In genomic region chr11:8962827-8963226, GRCh38 we compare ENCODE assay signal across 10 cellular contexts. TPM values are rescaled to one million over a fixed set of nuclear protein-coding genes. Genes with fewer than 3 reads are reported as not detected.
DNase-seq lines count a peak whose midpoint lies in the region; ATAC-seq and TF ChIP-seq lines count a peak whose summit lies in the region.
"Had no signal": no experiment of that assay in that cellular context is flagged by ENCODE, and none has a peak within 500 bp of the region (broad histone marks: within the 10 kb centered on the region; RNA-seq: fewer than 3 reads in every experiment).

No MANE protein-coding gene starts in this region.

- H3K9me2 ChIP-seq in Loucy (replicated peaks; ENCODE audit: low read depth, low read length) (no peaks in the 10 kb centered on the region), neural cell (ENCODE audit: insufficient read depth, low read length) (no peaks in the 10 kb centered on the region)

- peaks cover 30% of the 10 kb centered on the region for H3K4me1 ChIP-seq in Loucy (ENCODE audit: insufficient read depth, low read length, poor library complexity, severe bottlenecking)

- intact Hi-C loops in CD14-positive monocyte (cut with micrococcal nuclease): loop anchor here (5.0 to 10.0 kb wide), 3 partner anchors 52 to 288 kb away; partner anchors contain the start of genes RPL27A (in 1 of the 2) and TRIM66 (in 1 of the 2)

- no peak overlapping the region for H3K27ac ChIP-seq in neural cell (ENCODE audit: low read length)

- H3K9me3 ChIP-seq in Loucy (ENCODE audit: insufficient read depth, low read depth, low read length) (no peaks in the 10 kb centered on the region), neural cell (ENCODE audit: low read length) (no peaks in the 10 kb centered on the region)

- H3K27ac Mint-ChIP-seq in CD14-positive monocyte: peak overlapping the region in 4 of 7 donors; percentile 30 to 97 (median 80)

- TF ChIP-seq RAD21 in neural cell (conservative IDR thresholded peaks at IDR 0.05): no peak

- TF ChIP-seq EP300 in neural cell (conservative IDR thresholded peaks at IDR 0.05; ENCODE audit: poor library complexity, severe bottlenecking): no peak

- peak overlapping the region; percentile 97 for H3K4me3 ChIP-seq in Loucy (ENCODE audit: low read length, poor library complexity, severe bottlenecking)
- H3K4me3 ChIP-seq in choroid plexus epithelial cell (ENCODE audit: low read depth, low read length): peak overlapping the region; percentile 94
- peak overlapping the region; percentile 89 for H3K4me3 ChIP-seq in neural cell (ENCODE audit: low read length)

- peaks cover 37% of the 10 kb centered on the region for H3K4me1 Mint-ChIP-seq in CD14-positive monocyte

- H3F3A ChIP-seq in Loucy (ENCODE audit: low read depth) (no peaks in the 10 kb centered on the region), neural cell (ENCODE audit: insufficient read depth, low read length, poor library complexity, severe bottlenecking) (no peaks in the 10 kb centered on the region)

- H3K9ac ChIP-seq in Loucy (ENCODE audit: low read depth, low read length, poor library complexity, severe bottlenecking) (peak overlapping the region; percentile 89), neural cell (ENCODE audit: low read length) (peak overlapping the region; percentile 92)

- H3K4me2 ChIP-seq in Loucy (ENCODE audit: low read depth, low read length, poor library complexity, severe bottlenecking) (peak overlapping the region; percentile 99), neural cell (ENCODE audit: low read length) (peak overlapping the region; percentile 61)

- peaks cover 26% of the 10 kb centered on the region for H4K20me1 ChIP-seq in Loucy (ENCODE audit: insufficient read depth, low read length, poor library complexity, severe bottlenecking)
- no peaks in the 10 kb centered on the region for H4K20me1 ChIP-seq in neural cell (ENCODE audit: insufficient read depth)

- H3K4me3 Mint-ChIP-seq in CD14-positive monocyte: peak overlapping the region in 1 of 2 donors; percentile 7

- H3K27me3 ChIP-seq in Loucy (ENCODE audit: insufficient read depth, low read length, poor library complexity, severe bottlenecking) (no peaks in the 10 kb centered on the region), neural cell (ENCODE audit: insufficient read depth, low read depth, low read length) (no peaks in the 10 kb centered on the region)

- H3K36me3 ChIP-seq in Loucy (ENCODE audit: insufficient read depth, low read length) (0 out of 2 replicates have a peak, but pooled peaks cover 3% of the 10 kb centered on the region), neural cell (ENCODE audit: insufficient read depth, low read length) (no peaks in the 10 kb centered on the region)

- no peaks in the 10 kb centered on the region for H3K9me3 Mint-ChIP-seq in CD14-positive monocyte

- H3K27me3 Mint-ChIP-seq in CD14-positive monocyte (ENCODE audit: low read depth in 3 of 3): peaks cover 0 to 5% (median 0%) of the 10 kb centered on the region in 3 donors

- DNase-seq in CD14-positive monocyte (ENCODE audit: low spot score) (no peak), choroid plexus epithelial cell (ENCODE audit: low read depth) (no peak), omental fat pad (ENCODE audit: low spot score) (no peak), H4 (ENCODE audit: low spot score) (no peak)
- DNase-seq in stimulated activated CD4-positive, alpha-beta T cell treated with anti-CD3 and anti-CD28 coated beads, Interleukin-4, amount 100 ng/mL, for 1 hour: no peak
- DNase-seq in activated effector memory CD4-positive, alpha-beta T cell treated with anti-CD3 and anti-CD28 coated beads, Interleukin-2, amount 50 U/mL, for 16 hours: no peak
- DNase-seq: NCI-H2029 treated with DMSO at 0.1 percent for 48 hours had no signal

- no peak for ATAC-seq in omental fat pad (ENCODE audit: low FRiP score)

- no peak for TF ChIP-seq CTCF in CD14-positive monocyte (IDR thresholded peaks at IDR 0.05)
- TF ChIP-seq CTCF in Loucy (conservative IDR thresholded peaks at IDR 0.05; ENCODE audit: low read length): no peak
- TF ChIP-seq CTCF in choroid plexus epithelial cell (conservative IDR thresholded peaks at IDR 0.05; ENCODE audit: low read depth, low read length): no peak
- TF ChIP-seq CTCF in neural cell (IDR thresholded peaks at IDR 0.05; ENCODE audit: poor library complexity, severe bottlenecking): no peak
- no peak for TF ChIP-seq CTCF in omental fat pad (IDR thresholded peaks at IDR 0.05)

- peaks cover 6 to 18% of the 10 kb centered on the region in 2 donors for H3K36me3 Mint-ChIP-seq in CD14-positive monocyte

- H3K79me2 ChIP-seq in Loucy (ENCODE audit: insufficient read depth, low read length) (peaks cover 46% of the 10 kb centered on the region), neural cell (replicated peaks; ENCODE audit: insufficient read depth, low read length) (peaks cover 14% of the 10 kb centered on the region)

- H2AFZ ChIP-seq in Loucy (ENCODE audit: low read length): no peak overlapping the region
- H2AFZ ChIP-seq in neural cell (ENCODE audit: low read depth, low read length): no peak overlapping the region

TF ChIP-seq in neural cell, 6 proteins besides CTCF, POLR2A, EP300 and RAD21:
- TF ChIP-seq MXI1 (conservative IDR thresholded peaks at IDR 0.05; ENCODE audit: poor library complexity, severe bottlenecking) (no peak), EZH2 (IDR thresholded peaks at IDR 0.05; ENCODE audit: borderline replicate concordance, insufficient read depth, low read length, poor library complexity, severe bottlenecking) (no peak)

RNA-seq across cellular contexts. Expression of gene TMEM9B, which starts 1.4 kb away (rescaled TPM):
- polyA plus RNA-seq in CD14-positive monocyte: 100 to 1,000 TPM; 141 to 149 TPM
- 59.7 and 63.1 TPM in 2 replicates for polyA plus RNA-seq in neural cell
- 52.4 and 63.8 TPM in 2 replicates for polyA minus RNA-seq in neural cell
- 10 to 100 TPM; 31.9 to 44.4 (median 42.1) TPM for total RNA-seq in omental fat pad
- total RNA-seq in H4 (2014; rRNA removed; shearing (Covaris generic)): 49.6 and 53.1 TPM in 2 replicates

RNA-seq across cellular contexts. Expression of gene ASCL3, which starts 20.0 kb away (rescaled TPM):
- polyA plus RNA-seq in CD14-positive monocyte: not detected
- not detected in 2 replicates for polyA plus RNA-seq in neural cell
- not detected in 2 replicates for polyA minus RNA-seq in neural cell
- total RNA-seq in omental fat pad: not detected
- not detected in 2 replicates for total RNA-seq in H4 (2014; rRNA removed; shearing (Covaris generic))
- total RNA-seq: frontal cortex had no signal

RNA-seq across cellular contexts. Expression of gene C11orf16, which starts 30.1 kb away (rescaled TPM):
- polyA plus RNA-seq in CD14-positive monocyte (not detected), neural cell (not detected in 2 replicates)
- not detected in 2 replicates for polyA minus RNA-seq in neural cell
- total RNA-seq in omental fat pad: not detected
- total RNA-seq in H4 (2014; rRNA removed; shearing (Covaris generic)): not detected in 2 replicates
- total RNA-seq: frontal cortex had no signal

RNA-seq across cellular contexts. Expression of gene NRIP3, which starts 41.0 kb away (rescaled TPM):
- polyA plus RNA-seq in CD14-positive monocyte (1 to 10 TPM in 1 of 2 donors, under 1 TPM in 1; 0.28 to 1.0 TPM), neural cell (8.8 and 13.4 TPM in 2 replicates)
- polyA minus RNA-seq in neural cell: 9.5 and 13.2 TPM in 2 replicates
- total RNA-seq in omental fat pad: 10 to 100 TPM in 1 of 4 donors, 1 to 10 TPM in 2, under 1 TPM in 1; 0.63 to 13.1 (median 2.8) TPM
- 26.9 and 28.7 TPM in 2 replicates for total RNA-seq in H4 (2014; rRNA removed; shearing (Covaris generic))

RNA-seq across cellular contexts. Expression of gene AKIP1, which starts 51.8 kb away (rescaled TPM):
- polyA plus RNA-seq in CD14-positive monocyte: 10 to 100 TPM; 18.7 to 18.9 TPM
- 81.5 and 90.7 TPM in 2 replicates for polyA plus RNA-seq in neural cell
- polyA minus RNA-seq in neural cell: 37.0 and 39.0 TPM in 2 replicates
- 10 to 100 TPM; 13.1 to 32.0 (median 19.8) TPM for total RNA-seq in omental fat pad
- 51.1 and 52.7 TPM in 2 replicates for total RNA-seq in H4 (2014; rRNA removed; shearing (Covaris generic))
